11 cellular contexts compared by ENCODE assay signal in the genomic region with DNA sequence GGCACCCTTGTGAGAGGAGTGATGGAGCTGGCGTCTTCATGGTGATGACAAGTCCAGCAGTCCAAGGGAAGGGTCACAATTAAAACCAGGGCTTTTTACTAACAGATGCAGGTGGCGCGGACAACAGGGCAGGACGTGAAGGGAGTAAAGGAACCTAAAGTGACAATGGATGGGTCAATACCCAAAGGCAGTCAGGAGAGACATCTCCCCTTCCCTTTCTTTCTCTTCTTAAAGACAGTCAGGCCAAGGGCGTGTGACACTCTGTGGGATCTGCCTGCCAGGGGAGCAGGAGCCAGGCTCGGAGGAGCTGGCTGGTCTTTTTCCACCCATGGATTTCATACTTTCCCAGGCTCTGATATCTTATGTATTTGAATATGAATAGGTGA.
DNase-seq lines count a peak whose midpoint lies in the region; ATAC-seq and TF ChIP-seq lines count a peak whose summit lies in the region.
"Had no signal": no experiment of that assay in that cellular context is flagged by ENCODE, and none has a peak within 500 bp of the region (broad histone marks: within the 10 kb centered on the region; RNA-seq: fewer than 3 reads in every experiment).

No MANE protein-coding gene starts in this region.

- ATAC-seq in activated B cell treated with CpG ODN at 0.5 μM for 24 hours (ENCODE audit: low read depth) (no peak), memory B cell (ENCODE audit: low read depth) (no peak)

- intact Hi-C loops in activated B cell treated with CpG ODN at 0.5 μM for 24 hours (cut with micrococcal nuclease) = no loop called here

- H3K4me3 ChIP-seq in ACC112 (ENCODE audit: low read depth, low read length) = peak overlapping the region; percentile 85; the same call in 1 of the 2 replicates
- H3K4me3 ChIP-seq in suprapubic skin = no peak overlapping the region

- H3K27ac Mint-ChIP-seq in activated B cell treated with CpG ODN at 0.5 μM for 24 hours (no peak overlapping the region), memory B cell (no peak overlapping the region)

- H3K9me3 ChIP-seq in suprapubic skin = no peaks in the 10 kb centered on the region

- H3K4me1 Mint-ChIP-seq in activated B cell treated with CpG ODN at 0.5 μM for 24 hours (peaks cover 30% of the 10 kb centered on the region), memory B cell (peaks cover 18% of the 10 kb centered on the region)

- H3K27me3 ChIP-seq in ACC112 (ENCODE audit: insufficient read depth, low read length) (peaks cover 8% of the 10 kb centered on the region; the same call in 1 of the 2 replicates), suprapubic skin (peaks cover 35% of the 10 kb centered on the region)

- H3K27ac ChIP-seq in ACC112 (ENCODE audit: low read depth, low read length) (no peak overlapping the region), suprapubic skin (no peak overlapping the region)
- H3K27ac ChIP-seq: parathyroid adenoma had no signal

- no peaks in the 10 kb centered on the region for H3K36me3 Mint-ChIP-seq in activated B cell treated with CpG ODN at 0.5 μM for 24 hours (ENCODE audit: low read depth)
- no peaks in the 10 kb centered on the region for H3K36me3 Mint-ChIP-seq in memory B cell

- no peaks in the 10 kb centered on the region for H3K9me3 Mint-ChIP-seq in activated B cell treated with CpG ODN at 0.5 μM for 24 hours
- no peaks in the 10 kb centered on the region for H3K9me3 Mint-ChIP-seq in memory B cell

- H3K4me3 Mint-ChIP-seq in activated B cell treated with CpG ODN at 0.5 μM for 24 hours (peak overlapping the region; percentile 76), memory B cell (peak overlapping the region; percentile 40)

- POLR2A ChIA-PET in activated B cell treated with CpG ODN at 0.5 μM for 24 hours (lab: Charles Lee) = interaction anchor here (0.6 kb wide), 1 partner anchor 23 kb away, joined by 5 read pairs; no protein-coding TSS in a partner anchor

- H3K79me2 ChIP-seq in ACC112 (ENCODE audit: control insufficient read depth, insufficient read depth, low read length, unreplicated experiment) = peaks cover 31% of the 10 kb centered on the region
- H3K79me2 ChIP-seq: parathyroid adenoma had no signal

- peaks cover 50% of the 10 kb centered on the region for H3K27me3 Mint-ChIP-seq in activated B cell treated with CpG ODN at 0.5 μM for 24 hours
- H3K27me3 Mint-ChIP-seq in memory B cell = peaks cover 26% of the 10 kb centered on the region

- H3K36me3 ChIP-seq in ACC112 (ENCODE audit: insufficient read depth, low read length) (no peaks in the 10 kb centered on the region), suprapubic skin (no peaks in the 10 kb centered on the region)

- no peak for TF ChIP-seq EP300 in suprapubic skin (IDR thresholded peaks at IDR 0.05)

- H2AFZ ChIP-seq in ACC112 (ENCODE audit: low read length, unreplicated experiment) = no peak overlapping the region

- TF ChIP-seq POLR2A in suprapubic skin (IDR thresholded peaks at IDR 0.05) = no peak

- WGBS in suprapubic skin = 60% methylated on average over 6 of the region's 6 CpGs

- DNase-seq in ELR (ENCODE audit: low read depth) (peak; percentile 43), activated B cell treated with CpG ODN at 0.5 μM for 24 hours (no peak), memory B cell (ENCODE audit: low spot score in 2 of 2) (no peak), NCI-H524 (lab: John Stamatoyannopoulos, UW) (no peak), MV-4-11 (lab: John Stamatoyannopoulos, UW) (no peak), suprapubic skin (ENCODE audit: low spot score in 2 of 2) (no peak)
- DNase-seq in activated CD4-positive, alpha-beta T cell treated with anti-CD3 and anti-CD28 coated beads, Interleukin-2, amount 50 U/mL, for 4 hours = no peak
- DNase-seq: NCI-H1417 treated with DMSO at 0.1 percent for 48 hours; stimulated activated CD4-positive, alpha-beta T cell treated with anti-CD3 and anti-CD28 coated beads, Interleukin-4, amount 100 ng/mL, for 1 hour had no signal

- H3K4me1 ChIP-seq in ACC112 (ENCODE audit: control insufficient read depth, insufficient read depth, low read length, unreplicated experiment) (peaks cover 16% of the 10 kb centered on the region), suprapubic skin (peaks cover 36% of the 10 kb centered on the region)

- CTCF ChIA-PET in activated B cell treated with CpG ODN at 0.5 μM for 24 hours (lab: Charles Lee) = interaction anchor here (1.2 to 1.5 kb wide), 2 partner anchors 73 to 414 kb away, joined by 4 to 7 read pairs; no protein-coding TSS in a partner anchor

- TF ChIP-seq CTCF in activated B cell treated with CpG ODN at 0.5 μM for 24 hours (IDR thresholded peaks at IDR 0.05) (no peak), suprapubic skin (IDR thresholded peaks at IDR 0.05) (no peak)
